ENCODE assay signal across 8 cellular contexts in the genomic region with DNA sequence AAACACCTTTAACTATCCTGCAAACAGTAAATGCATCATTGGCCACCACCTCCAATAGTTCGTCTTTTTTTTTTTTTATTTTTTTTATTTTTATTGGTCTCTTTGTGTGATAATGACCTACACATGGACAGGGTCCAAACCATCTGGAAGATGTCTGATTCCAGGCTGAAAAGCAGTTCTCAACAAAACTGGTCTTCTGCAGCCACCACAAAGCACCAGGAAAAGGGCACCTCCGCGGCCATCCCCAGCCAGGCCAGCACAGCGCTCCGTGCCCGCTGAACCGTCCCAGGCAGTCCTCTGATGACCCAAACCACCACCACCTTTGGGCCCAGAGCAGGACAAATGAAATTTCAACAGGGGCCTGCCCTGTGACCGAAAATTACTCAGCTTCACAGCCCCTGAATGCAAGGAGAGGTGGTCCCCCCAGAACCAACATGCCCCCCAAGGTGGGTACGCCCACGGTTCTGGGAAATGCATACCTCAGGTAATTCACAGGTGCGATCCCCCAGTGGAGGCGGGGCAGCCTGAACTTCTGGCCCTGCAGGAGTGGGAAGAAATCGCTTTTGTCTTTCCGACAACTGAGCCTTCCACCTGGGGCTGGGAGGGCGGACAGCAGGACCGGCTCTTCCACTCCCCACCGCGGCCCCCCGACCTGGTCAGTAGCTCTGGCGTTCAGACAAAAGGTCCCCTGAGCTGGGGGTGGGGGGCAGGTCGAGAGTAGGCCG. TPM values are rescaled to one million over a fixed set of nuclear protein-coding genes. Genes with fewer than 3 reads are reported as not detected.
DNase-seq lines count a peak whose midpoint lies in the region; FAIRE-seq and TF ChIP-seq lines count a peak whose summit lies in the region.

No MANE protein-coding gene starts in this region.

- no peaks in the 10 kb centered on the region for H3K36me3 ChIP-seq in A673 (ENCODE audit: insufficient read depth, low read length, poor library complexity, severe bottlenecking)
- no peaks in the 10 kb centered on the region for H3K36me3 ChIP-seq in small intestine (ENCODE audit: control insufficient read depth in 2 of 2, insufficient read depth in 2 of 2, low read length in 2 of 2)

- intact Hi-C loops in A673 (cut with micrococcal nuclease; ENCODE audit: unreplicated experiment): no loop called here
- intact Hi-C loops in activated T-helper 2 cell treated with anti-CD3 and anti-CD28 coated beads, Interferon-gamma antibody, Interleukin-2, Interleukin-4, amounts not matched to agents 10 μg/mL and 5 μg/mL and 100 μg/mL, durations not matched to agents 14 hours and 24 hours and 36 hours (cut with micrococcal nuclease): loop anchor here (5.0 kb wide), 1 partner anchor 628 kb away; a partner anchor contains a TSS

- H3K4me1 Mint-ChIP-seq in activated T-helper 2 cell treated with anti-CD3 and anti-CD28 coated beads, Interferon-gamma antibody, Interleukin-2, Interleukin-4, amounts not matched to agents 10 μg/mL and 5 μg/mL and 100 μg/mL, durations not matched to agents 14 hours and 24 hours and 36 hours (ENCODE audit: low read depth): peaks cover 52% of the 10 kb centered on the region

- H3K27ac Mint-ChIP-seq in activated T-helper 2 cell treated with anti-CD3 and anti-CD28 coated beads, Interferon-gamma antibody, Interleukin-2, Interleukin-4, amounts not matched to agents 10 μg/mL and 5 μg/mL and 100 μg/mL, durations not matched to agents 14 hours and 24 hours and 36 hours: peak overlapping the region; percentile 96

- FAIRE-seq in small intestine (lab: Jason Lieb, UNC): no peak

- 5 to 10% (median 8%) methylated on average over 22 of the region's 22 CpGs for WGBS in small intestine, 3 donors

- BruUV-seq in A673 (replicated peaks; lab: Mats Ljungman, UMichigan): no TSS peak

- H3K4me3 ChIP-seq in A673 (ENCODE audit: low read depth, low read length, poor library complexity, severe bottlenecking) (peak overlapping the region; percentile 56), small intestine (ENCODE audit: low read depth in 1 of 2, low read length in 2 of 2) (peak overlapping the region; percentile 54 to 75)

- H3K27me3 Mint-ChIP-seq in activated T-helper 2 cell treated with anti-CD3 and anti-CD28 coated beads, Interferon-gamma antibody, Interleukin-2, Interleukin-4, amounts not matched to agents 10 μg/mL and 5 μg/mL and 100 μg/mL, durations not matched to agents 14 hours and 24 hours and 36 hours (ENCODE audit: low read depth): no peaks in the 10 kb centered on the region

- CTCF ChIA-PET in A673 (lab: Charles Lee): no interaction called here

- H3K4me3 Mint-ChIP-seq in activated T-helper 2 cell treated with anti-CD3 and anti-CD28 coated beads, Interferon-gamma antibody, Interleukin-2, Interleukin-4, amounts not matched to agents 10 μg/mL and 5 μg/mL and 100 μg/mL, durations not matched to agents 14 hours and 24 hours and 36 hours (ENCODE audit: low read depth): peak overlapping the region; percentile 97

- no peaks in the 10 kb centered on the region for H3K9me3 Mint-ChIP-seq in activated T-helper 2 cell treated with anti-CD3 and anti-CD28 coated beads, Interferon-gamma antibody, Interleukin-2, Interleukin-4, amounts not matched to agents 10 μg/mL and 5 μg/mL and 100 μg/mL, durations not matched to agents 14 hours and 24 hours and 36 hours

- peaks cover 45% of the 10 kb centered on the region for H3K36me3 Mint-ChIP-seq in activated T-helper 2 cell treated with anti-CD3 and anti-CD28 coated beads, Interferon-gamma antibody, Interleukin-2, Interleukin-4, amounts not matched to agents 10 μg/mL and 5 μg/mL and 100 μg/mL, durations not matched to agents 14 hours and 24 hours and 36 hours (ENCODE audit: low read depth)

- DNase-seq in A673 (ENCODE audit: low spot score) (no peak), HCEC 1CT (peak; percentile 18), hepatic stellate cell (ENCODE audit: low spot score) (peak; percentile 36), small intestine (no peak), HuH-7 (ENCODE audit: low spot score) (no peak), NCI-H2227 treated with DMSO at 0.1 percent for 48 hours (lab: John Stamatoyannopoulos, UW) (no peak), D341Med (ENCODE audit: low spot score) (no peak)
- DNase-seq in activated T-helper 2 cell treated with anti-CD3 and anti-CD28 coated beads, Interferon-gamma antibody, Interleukin-2, Interleukin-4, amounts not matched to agents 10 μg/mL and 5 μg/mL and 100 μg/mL, durations not matched to agents 14 hours and 24 hours and 36 hours (ENCODE audit: low spot score): no peak

- TF ChIP-seq CTCF in A673 (conservative IDR thresholded peaks at IDR 0.05; ENCODE audit: low read depth, low read length): no peak

- H3K4me1 ChIP-seq in A673 (ENCODE audit: insufficient read depth, low read length, poor library complexity, severe bottlenecking) (no peaks in the 10 kb centered on the region), small intestine (ENCODE audit: control insufficient read depth in 2 of 2, insufficient read depth in 1 of 2, low read depth in 1 of 2, low read length in 1 of 2) (no peaks in the 10 kb centered on the region)

- H3K27me3 ChIP-seq in A673 (replicated peaks; ENCODE audit: insufficient read depth, low read depth, low read length, poor library complexity) (no peaks in the 10 kb centered on the region), small intestine (ENCODE audit: control insufficient read depth in 2 of 2, insufficient read depth in 2 of 2, low read length in 2 of 2) (peaks cover 0 to 2% of the 10 kb centered on the region in 2 donors)

- POLR2A ChIA-PET in A673 (lab: Charles Lee; ENCODE audit: low non-redundant PET): interaction anchor here (0.5 kb wide), 1 partner anchor 642 kb away, joined by 3 read pairs; no protein-coding TSS in a partner anchor

- H3K27ac ChIP-seq in A673 (ENCODE audit: low read depth, low read length, poor library complexity, severe bottlenecking): no peak overlapping the region
- peak overlapping the region; percentile 67 to 84 for H3K27ac ChIP-seq in small intestine (ENCODE audit: low read depth in 1 of 2, low read length in 1 of 2)

- H3K9me3 ChIP-seq in A673 (ENCODE audit: low read depth, low read length, poor library complexity, severe bottlenecking) (no peaks in the 10 kb centered on the region), small intestine (ENCODE audit: control insufficient read depth, low read depth) (no peaks in the 10 kb centered on the region)

RNA-seq across cellular contexts. Expression of a gene that starts 1.6 kb away (rescaled TPM):
- total RNA-seq in A673 (2021): 3.0 and 3.5 TPM in 2 replicates
- total RNA-seq in activated T-helper 2 cell treated with anti-CD3 and anti-CD28 coated beads, Interferon-gamma antibody, Interleukin-2, Interleukin-4, amounts not matched to agents 10 μg/mL and 5 μg/mL and 100 μg/mL, durations not matched to agents 14 hours and 24 hours and 36 hours: 44.6 and 45.7 TPM in 2 replicates
- 1 to 10 TPM; 1.3 to 6.3 (median 4.3) TPM for polyA plus RNA-seq in small intestine

Comparison
In these comparisons a context has a peak if more than half of its experiments do, and no peak if none do; other contexts are left out.
1. DNase-seq: peak in HCEC 1CT (single experiment) and hepatic stellate cell (single experiment); none in A673 (single experiment), activated T-helper 2 cell treated with anti-CD3 and anti-CD28 coated beads, Interferon-gamma antibody, Interleukin-2, Interleukin-4, amounts not matched to agents 10 μg/mL and 5 μg/mL and 100 μg/mL, durations not matched to agents 14 hours and 24 hours and 36 hours (single experiment), small intestine (single experiment), HuH-7 (single experiment), NCI-H2227 treated with DMSO at 0.1 percent for 48 hours (single experiment) and D341Med (single experiment).
2. RNA of a gene that starts 1.6 kb away (total RNA-seq): 44.6 to 45.7 TPM in activated T-helper 2 cell treated with anti-CD3 and anti-CD28 coated beads, Interferon-gamma antibody, Interleukin-2, Interleukin-4, amounts not matched to agents 10 μg/mL and 5 μg/mL and 100 μg/mL, durations not matched to agents 14 hours and 24 hours and 36 hours; 3.0 to 3.5 TPM in A673; every median in the first group is over 10 times any median in the second.